In the genomic region with DNA sequence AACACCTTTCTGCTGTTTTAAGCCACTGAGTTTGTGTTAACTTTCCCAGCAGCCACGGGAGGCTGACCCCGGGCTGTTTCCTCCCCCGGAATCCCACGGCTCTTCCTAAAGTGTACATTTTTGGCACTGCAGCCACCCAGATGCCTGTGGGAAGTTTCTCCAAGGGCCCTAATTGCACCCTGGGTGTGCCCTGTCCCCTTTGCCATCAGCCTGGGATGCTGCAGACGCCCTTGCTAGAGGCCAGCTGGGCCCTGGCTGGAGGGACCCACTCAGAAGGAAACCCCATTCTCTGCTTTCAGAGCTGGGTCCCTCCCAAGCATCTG, we compare ENCODE assay signal across 14 cellular contexts.
DNase-seq lines count a peak whose midpoint lies in the region; ATAC-seq and TF ChIP-seq lines count a peak whose summit lies in the region.
"Had no signal": no experiment of that assay in that cellular context is flagged by ENCODE, and none has a peak within 500 bp of the region (broad histone marks: within the 10 kb centered on the region; RNA-seq: fewer than 3 reads in every experiment).

No MANE protein-coding gene starts in this region.

- H3K4me1 ChIP-seq in NT2/D1 (ENCODE audit: insufficient read depth, insufficient read length) (peaks cover 5% of the 10 kb centered on the region), hepatocyte (ENCODE audit: insufficient read depth) (no peaks in the 10 kb centered on the region), sigmoid colon (no peaks in the 10 kb centered on the region)

- H3K4me3 ChIP-seq in NT2/D1 (ENCODE audit: insufficient read length, low read depth): no peak overlapping the region
- no peak overlapping the region for H3K4me3 ChIP-seq in hepatocyte
- H3K4me3 ChIP-seq in sigmoid colon: no peak overlapping the region

- ATAC-seq in GM21447 (IDR thresholded peaks at IDR 0.05; ENCODE audit: unreplicated experiment) (no peak), HG02798 (IDR thresholded peaks at IDR 0.05; ENCODE audit: poor library complexity, unreplicated experiment) (no peak)
- ATAC-seq: Right ventricle myocardium inferior had no signal

- no peak overlapping the region for H3K27ac Mint-ChIP-seq in nephron progenitor cell

- H4K20me1 ChIP-seq in hepatocyte (ENCODE audit: insufficient read depth, poor library complexity, severe bottlenecking): no peaks in the 10 kb centered on the region

- no peaks in the 10 kb centered on the region for H3K9me2 ChIP-seq in hepatocyte (replicated peaks; ENCODE audit: insufficient read depth)

- TF ChIP-seq EP300 in sigmoid colon (IDR thresholded peaks at IDR 0.05): no peak

- H3K36me3 Mint-ChIP-seq in nephron progenitor cell (ENCODE audit: low read depth): no peaks in the 10 kb centered on the region

- TF ChIP-seq POLR2A in sigmoid colon (IDR thresholded peaks at IDR 0.05): no peak

- H3K9me3 ChIP-seq in NT2/D1 (ENCODE audit: insufficient read depth, low read length) (no peaks in the 10 kb centered on the region), hepatocyte (ENCODE audit: low read depth) (no peaks in the 10 kb centered on the region), sigmoid colon (no peaks in the 10 kb centered on the region)

- H3K4me3 Mint-ChIP-seq in nephron progenitor cell: no peak overlapping the region

- H2AFZ ChIP-seq in hepatocyte: no peak overlapping the region

- no peak overlapping the region for H3K4me2 ChIP-seq in hepatocyte
- H3K4me2 ChIP-seq: KMS-11 had no signal

- H3K36me3 ChIP-seq in NT2/D1 (ENCODE audit: insufficient read depth, insufficient read length, low read length) (no peaks in the 10 kb centered on the region), hepatocyte (replicated peaks; ENCODE audit: insufficient read depth, low read depth) (no peaks in the 10 kb centered on the region), sigmoid colon (no peaks in the 10 kb centered on the region)

- H3K27ac ChIP-seq in angular gyrus (ENCODE audit: low read depth, low read length) (peak overlapping the region; percentile 63), hepatocyte (peak overlapping the region; percentile 48), sigmoid colon (no peak overlapping the region)
- H3K27ac ChIP-seq: KMS-11 had no signal

- H3K79me2 ChIP-seq in hepatocyte: no peaks in the 10 kb centered on the region

- H3K9ac ChIP-seq in NT2/D1 (ENCODE audit: insufficient read length, low read depth): peak overlapping the region; percentile 32
- H3K9ac ChIP-seq: KMS-11 had no signal

- H3K27me3 ChIP-seq in NT2/D1 (ENCODE audit: insufficient read depth, insufficient read length) (no peaks in the 10 kb centered on the region), hepatocyte (no peaks in the 10 kb centered on the region), sigmoid colon (peaks cover 0 to 15% (median 0%) of the 10 kb centered on the region in 3 donors)

- H3K27me3 Mint-ChIP-seq in nephron progenitor cell (ENCODE audit: low read depth, poor library complexity): peaks cover 3% of the 10 kb centered on the region

- H3K9me3 Mint-ChIP-seq in nephron progenitor cell: no peaks in the 10 kb centered on the region

- H3K4me1 Mint-ChIP-seq in nephron progenitor cell: peaks cover 20% of the 10 kb centered on the region

- intact Hi-C loops in sigmoid colon (cut with DNase I): no loop called here

- WGBS in hepatocyte (ENCODE audit: low lambda C conversion rate, missing lambda C conversion rate): 83% methylated on average over 5 of the region's 5 CpGs
- 66 to 83% methylated on average over 5 of the region's 5 CpGs for WGBS in sigmoid colon, 2 donors

- TF ChIP-seq CTCF in hepatocyte (IDR thresholded peaks at IDR 0.05; ENCODE audit: poor library complexity) (no peak), sigmoid colon (IDR thresholded peaks at IDR 0.05) (no peak), nephron progenitor cell (IDR thresholded peaks at IDR 0.05) (no peak)

- DNase-seq in NT2/D1 (ENCODE audit: low read depth, low spot score) (no peak), hepatocyte (ENCODE audit: low spot score) (no peak), sigmoid colon (peak; percentile 17), nephron progenitor cell (no peak)
- DNase-seq: DMS153, GOT3, NCI-H1436 treated with DMSO at 0.1 percent for 48 hours, NCI-H2029 treated with DMSO at 0.1 percent for 48 hours, NCI-H510A treated with DMSO at 0.1 percent for 48 hours had no signal

Comparison
In these comparisons a context has a peak if more than half of its experiments do, and no peak if none do; other contexts are left out.
1. H3K27ac ChIP-seq: peak in angular gyrus (single experiment) and hepatocyte (single experiment); none in sigmoid colon (0 of 4).